9 cellular contexts compared by ENCODE assay signal in genomic region chr6:157464653-157465535, GRCh38.
DNase-seq lines count a peak whose midpoint lies in the region; ATAC-seq and TF ChIP-seq lines count a peak whose summit lies in the region.
"Had no signal": no experiment of that assay in that cellular context is flagged by ENCODE, and none has a peak within 500 bp of the region (broad histone marks: within the 10 kb centered on the region; RNA-seq: fewer than 3 reads in every experiment).

No MANE protein-coding gene starts in this region.

- TF ChIP-seq CTCF in KMS-11 (conservative IDR thresholded peaks at IDR 0.05; ENCODE audit: low read depth, low read length) (no peak), nephron progenitor cell (IDR thresholded peaks at IDR 0.05) (no peak), RWPE1 (conservative IDR thresholded peaks at IDR 0.05; ENCODE audit: low read depth) (no peak)

- no peaks in the 10 kb centered on the region for H4K20me1 ChIP-seq in KMS-11 (ENCODE audit: insufficient read depth)

- CTCF ChIA-PET in RWPE1 (lab: Yijun Ruan, JAX): interaction anchor here (0.6 kb wide), 1 partner anchor 21 kb away, joined by 3 read pairs; no protein-coding TSS in a partner anchor

- POLR2A ChIA-PET in RWPE1 (lab: Yijun Ruan, JAX; ENCODE audit: low non-redundant PET): no interaction called here

- H3K27me3 Mint-ChIP-seq in nephron progenitor cell (ENCODE audit: low read depth, poor library complexity): no peaks in the 10 kb centered on the region

- H3K9me3 Mint-ChIP-seq in nephron progenitor cell: no peaks in the 10 kb centered on the region

- no peaks in the 10 kb centered on the region for H3K36me3 ChIP-seq in KMS-11 (ENCODE audit: insufficient read depth)

- H3K27ac ChIP-seq in KMS-11 (peak overlapping the region; percentile 60), RWPE1 (no peak overlapping the region)

- peak; percentile 53 for ATAC-seq in GM18861 (IDR thresholded peaks at IDR 0.05; ENCODE audit: unreplicated experiment)
- peak; percentile 54 for ATAC-seq in GM21723 (IDR thresholded peaks at IDR 0.05; ENCODE audit: unreplicated experiment)
- no peak for ATAC-seq in HG02610 (IDR thresholded peaks at IDR 0.05; ENCODE audit: unreplicated experiment)

- no peaks in the 10 kb centered on the region for H3K27me3 ChIP-seq in KMS-11 (ENCODE audit: insufficient read depth, low read depth)

- H3K4me1 ChIP-seq in KMS-11 (ENCODE audit: low read depth, poor library complexity, severe bottlenecking): peaks cover 50% of the 10 kb centered on the region

- no peak overlapping the region for H3K4me3 ChIP-seq in KMS-11 (IDR thresholded peaks at IDR 0.05; ENCODE audit: insufficient read depth, low read depth, low read length)

- DNase-seq in nephron progenitor cell (peak; percentile 37), DMS153 (lab: John Stamatoyannopoulos, UW) (no peak), RWPE1 (ENCODE audit: low spot score) (no peak), COLO668 (lab: John Stamatoyannopoulos, UW; ENCODE audit: unreplicated experiment) (no peak)
- DNase-seq: RPMI8226 had no signal

- peaks cover 30% of the 10 kb centered on the region for H3K4me1 Mint-ChIP-seq in nephron progenitor cell

- no peaks in the 10 kb centered on the region for H3K36me3 Mint-ChIP-seq in nephron progenitor cell (ENCODE audit: low read depth)

- no peak overlapping the region for H3K4me3 Mint-ChIP-seq in nephron progenitor cell

- no peak overlapping the region for H3K27ac Mint-ChIP-seq in nephron progenitor cell

- peak overlapping the region; percentile 59 for H3K4me2 ChIP-seq in KMS-11

- no peak overlapping the region for H3K9ac ChIP-seq in KMS-11

- H3K79me2 ChIP-seq in KMS-11 (ENCODE audit: insufficient read depth, low read depth): no peaks in the 10 kb centered on the region

- H2AFZ ChIP-seq in KMS-11 (ENCODE audit: low read depth): no peak overlapping the region
